ENCODE assay signal across 23 cellular contexts in the genomic region with DNA sequence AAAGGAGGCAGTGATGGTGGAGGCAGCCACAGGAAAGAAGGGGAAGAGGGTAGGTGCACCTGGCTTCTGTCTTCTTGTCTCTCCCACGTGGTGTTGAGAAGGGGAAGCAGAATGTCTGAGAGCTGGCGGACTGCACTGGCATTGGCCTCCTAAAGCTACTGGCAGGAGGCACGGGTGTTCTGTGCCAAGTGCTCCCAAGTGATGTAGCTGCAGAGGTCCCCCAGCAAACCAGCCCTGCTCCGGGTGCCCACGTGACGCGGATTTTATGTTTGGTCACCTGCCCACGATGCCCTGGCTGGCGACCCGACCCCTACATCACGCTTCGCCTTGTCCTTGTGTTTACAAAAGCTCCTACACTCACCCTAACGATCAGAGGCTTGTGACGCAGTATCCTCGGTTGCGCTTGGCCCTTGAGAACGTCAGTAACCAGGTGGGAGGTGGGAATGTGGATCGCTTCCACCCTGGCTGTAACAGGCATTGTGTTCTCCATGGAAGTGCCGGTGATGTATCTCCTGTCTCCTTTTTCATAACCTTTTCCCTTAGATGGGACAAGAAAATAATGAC. TPM values are rescaled to one million over a fixed set of nuclear protein-coding genes. Genes with fewer than 3 reads are reported as not detected.
DNase-seq lines count a peak whose midpoint lies in the region; ATAC-seq and TF ChIP-seq lines count a peak whose summit lies in the region.
"Had no signal": no experiment of that assay in that cellular context is flagged by ENCODE, and none has a peak within 500 bp of the region (broad histone marks: within the 10 kb centered on the region; RNA-seq: fewer than 3 reads in every experiment).

No MANE protein-coding gene starts in this region.

- no peak overlapping the region for H2BK15ac ChIP-seq in H9 (ENCODE audit: low read depth, low read length)

- no peak overlapping the region for H2AFZ ChIP-seq in H9 (ENCODE audit: low read length)

- peaks cover 11% of the 10 kb centered on the region for H3K9me3 Mint-ChIP-seq in activated CD4-positive, alpha-beta T cell treated with anti-CD3 and anti-CD28 coated beads, Interleukin-2, amount 10 ng/mL, durations not matched to agents 24 days and 14 days
- H3K9me3 Mint-ChIP-seq in activated CD4-positive, alpha-beta T cell treated with anti-CD3 and anti-CD28 coated beads, Interleukin-2, amount 10 ng/mL, durations not matched to agents 7 days and 5 days, result no peaks in the 10 kb centered on the region
- H3K9me3 Mint-ChIP-seq in H9 (peaks cover 0 to 3% of the 10 kb centered on the region in 2 experiments; a peak in 1 of 5 replicates), endothelial cell (ENCODE audit: unreplicated experiment) (no peaks in the 10 kb centered on the region), nephron progenitor cell (peaks cover 6% of the 10 kb centered on the region)
- H3K9me3 Mint-ChIP-seq: CD4-positive, alpha-beta memory T cell; HFFc6 had no signal

- H3K18ac ChIP-seq in H9 (ENCODE audit: insufficient read length, low read depth, low read length), result no peak overlapping the region

- no peak overlapping the region for H4K5ac ChIP-seq in H9 (ENCODE audit: insufficient read length, low read depth, low read length)

- no peaks in the 10 kb centered on the region for H3K79me2 ChIP-seq in H9 (ENCODE audit: insufficient read depth, low read length)

- H2BK12ac ChIP-seq in H9 (ENCODE audit: insufficient read length, low read depth, low read length), result no peak overlapping the region

- no peaks in the 10 kb centered on the region for H3K23me2 ChIP-seq in H9 (ENCODE audit: insufficient read length, low read depth, low read length, poor library complexity, severe bottlenecking)

- H4K20me1 ChIP-seq in H9 (ENCODE audit: control insufficient read depth, insufficient read depth, insufficient read length), result no peaks in the 10 kb centered on the region

- H3K56ac ChIP-seq in H9 (ENCODE audit: insufficient read length, low read depth, low read length), result no peak overlapping the region

- no peak overlapping the region for H2BK120ac ChIP-seq in H9 (ENCODE audit: low read depth, low read length, poor library complexity, severe bottlenecking)

- no peaks in the 10 kb centered on the region for H3K9me3 ChIP-seq in H9 (ENCODE audit: control insufficient read depth, low read depth, low read length)

- no peaks in the 10 kb centered on the region for H3K79me1 ChIP-seq in H9 (ENCODE audit: insufficient read depth, low read depth, low read length, poor library complexity, severe bottlenecking)

- no peak overlapping the region for H2BK20ac ChIP-seq in H9 (ENCODE audit: low read depth, low read length, poor library complexity, severe bottlenecking)

- H3K4me1 ChIP-seq in H9 (ENCODE audit: insufficient read depth, low read length), result no peaks in the 10 kb centered on the region

- H2BK5ac ChIP-seq in H9 (ENCODE audit: insufficient read length, low read length), result no peak overlapping the region

- POLR2A ChIA-PET in activated CD4-positive, alpha-beta T cell treated with anti-CD3 and anti-CD28 coated beads, Interleukin-2, amount 10 ng/mL, durations not matched to agents 7 days and 5 days (lab: Charles Lee), result no interaction called here

- ATAC-seq in HG03354 (IDR thresholded peaks at IDR 0.05; ENCODE audit: poor library complexity, severe bottlenecking, unreplicated experiment), result no peak
- ATAC-seq: HepG2 had no signal

- no peak for DNase-seq in activated CD4-positive, alpha-beta T cell treated with anti-CD3 and anti-CD28 coated beads, Interleukin-2, amount 10 ng/mL, durations not matched to agents 24 days and 14 days
- DNase-seq in activated CD4-positive, alpha-beta T cell treated with anti-CD3 and anti-CD28 coated beads, Interleukin-2, amount 10 ng/mL, durations not matched to agents 7 days and 5 days, result no peak
- no peak for DNase-seq in H9
- DNase-seq in endothelial cell (ENCODE audit: low spot score), result no peak
- DNase-seq in nephron progenitor cell, result no peak
- DNase-seq in posterior vena cava (ENCODE audit: low spot score), result no peak
- DNase-seq in stimulated activated CD4-positive, alpha-beta T cell treated with anti-CD3 and anti-CD28 coated beads, Interleukin-15, amount 100 ng/mL, for 24 hours, result no peak
- DNase-seq: Calu3; CD4-positive, alpha-beta memory T cell; DMS53; HFFc6; KBM-7; MV-4-11; NCI-H1694 treated with DMSO at 0.1 percent for 48 hours; NCI-H510A; NCI-H748 treated with DMSO at 0.1 percent for 48 hours; NK-92 treated with Interleukin-12 subunit alpha and Interleukin-12 subunit beta, amount 100 ng/mL, for 24 hours; SHP77 treated with DMSO at 0.1 percent for 48 hours had no signal

- intact Hi-C loops in activated CD4-positive, alpha-beta T cell treated with anti-CD3 and anti-CD28 coated beads, Interleukin-2, amount 10 ng/mL, durations not matched to agents 24 days and 14 days (cut with micrococcal nuclease), result no loop called here
- intact Hi-C loops in posterior vena cava (cut with DNase I), result no loop called here

- no peak overlapping the region for H3K23ac ChIP-seq in H9 (ENCODE audit: insufficient read length, low read depth, low read length)

- no peak overlapping the region for H3T11ph ChIP-seq in H9 (ENCODE audit: low read length)

- CTCF ChIA-PET in activated CD4-positive, alpha-beta T cell treated with anti-CD3 and anti-CD28 coated beads, Interleukin-2, amount 10 ng/mL, durations not matched to agents 7 days and 5 days (lab: Charles Lee), result no interaction called here

- H3K27ac Mint-ChIP-seq in activated CD4-positive, alpha-beta T cell treated with anti-CD3 and anti-CD28 coated beads, Interleukin-2, amount 10 ng/mL, durations not matched to agents 24 days and 14 days, result peak overlapping the region; percentile 26
- no peak overlapping the region for H3K27ac Mint-ChIP-seq in activated CD4-positive, alpha-beta T cell treated with anti-CD3 and anti-CD28 coated beads, Interleukin-2, amount 10 ng/mL, durations not matched to agents 7 days and 5 days
- H3K27ac Mint-ChIP-seq in H9 (peak overlapping the region in 2 of 3 experiments; percentile 12 to 81; a peak in 1 of 7 replicates), endothelial cell (ENCODE audit: unreplicated experiment) (no peak overlapping the region), nephron progenitor cell (peak overlapping the region; percentile 51)
- H3K27ac Mint-ChIP-seq: B cell, HFFc6 had no signal

- H3K4me2 ChIP-seq in H9 (ENCODE audit: insufficient read depth, insufficient read length, low read length), result no peak overlapping the region

- no peak overlapping the region for H3K4me3 Mint-ChIP-seq in activated CD4-positive, alpha-beta T cell treated with anti-CD3 and anti-CD28 coated beads, Interleukin-2, amount 10 ng/mL, durations not matched to agents 24 days and 14 days
- H3K4me3 Mint-ChIP-seq in activated CD4-positive, alpha-beta T cell treated with anti-CD3 and anti-CD28 coated beads, Interleukin-2, amount 10 ng/mL, durations not matched to agents 7 days and 5 days, result no peak overlapping the region
- H3K4me3 Mint-ChIP-seq in H9 (no peak overlapping the region), endothelial cell (ENCODE audit: unreplicated experiment) (peak overlapping the region; percentile 80), nephron progenitor cell (no peak overlapping the region)
- H3K4me3 Mint-ChIP-seq: B cell, HFFc6 had no signal

- peaks cover 12% of the 10 kb centered on the region for H3K4me1 Mint-ChIP-seq in activated CD4-positive, alpha-beta T cell treated with anti-CD3 and anti-CD28 coated beads, Interleukin-2, amount 10 ng/mL, durations not matched to agents 24 days and 14 days
- H3K4me1 Mint-ChIP-seq in activated CD4-positive, alpha-beta T cell treated with anti-CD3 and anti-CD28 coated beads, Interleukin-2, amount 10 ng/mL, durations not matched to agents 7 days and 5 days, result peaks cover 2% of the 10 kb centered on the region
- H3K4me1 Mint-ChIP-seq in H9, result no peaks in the 10 kb centered on the region
- H3K4me1 Mint-ChIP-seq in endothelial cell (ENCODE audit: unreplicated experiment), result no peaks in the 10 kb centered on the region
- H3K4me1 Mint-ChIP-seq in nephron progenitor cell, result peaks cover 10% of the 10 kb centered on the region
- H3K4me1 Mint-ChIP-seq: B cell had no signal

- no peak overlapping the region for H4K91ac ChIP-seq in H9 (ENCODE audit: insufficient read length, low read depth, low read length)

- no CpG with 5 or more reads among the region's 19 CpGs for WGBS in H9 (ENCODE audit: extremely low coverage, insufficient read length, low lambda C conversion rate)

- no peak overlapping the region for H3K4ac ChIP-seq in H9 (ENCODE audit: low read depth, low read length)

- no peaks in the 10 kb centered on the region for H3K27me3 ChIP-seq in H9 (ENCODE audit: insufficient read depth, low read length)

- TF ChIP-seq CTCF in H9 (conservative IDR thresholded peaks at IDR 0.05), result no peak
- no peak for TF ChIP-seq CTCF in endothelial cell (IDR thresholded peaks at IDR 0.05; ENCODE audit: unreplicated experiment)
- no peak for TF ChIP-seq CTCF in nephron progenitor cell (IDR thresholded peaks at IDR 0.05)

- no peak overlapping the region for H4K8ac ChIP-seq in H9 (replicated peaks; ENCODE audit: insufficient read length, low read depth, low read length)

- peaks cover 79% of the 10 kb centered on the region for H3K36me3 Mint-ChIP-seq in activated CD4-positive, alpha-beta T cell treated with anti-CD3 and anti-CD28 coated beads, Interleukin-2, amount 10 ng/mL, durations not matched to agents 24 days and 14 days (ENCODE audit: low read depth)
- peaks cover 73% of the 10 kb centered on the region for H3K36me3 Mint-ChIP-seq in activated CD4-positive, alpha-beta T cell treated with anti-CD3 and anti-CD28 coated beads, Interleukin-2, amount 10 ng/mL, durations not matched to agents 7 days and 5 days (ENCODE audit: low read depth)
- peaks cover 40 to 65% (median 55%) of the 10 kb centered on the region in 3 experiments for H3K36me3 Mint-ChIP-seq in H9 (ENCODE audit: insufficient read depth in 1 of 3, low read depth in 3 of 3)
- H3K36me3 Mint-ChIP-seq in endothelial cell (ENCODE audit: low read depth, unreplicated experiment), result peaks cover 64% of the 10 kb centered on the region
- H3K36me3 Mint-ChIP-seq in nephron progenitor cell (ENCODE audit: low read depth), result peaks cover 81% of the 10 kb centered on the region

- no peak overlapping the region for H3K14ac ChIP-seq in H9 (ENCODE audit: insufficient read depth, low read length)

- H2AK5ac ChIP-seq in H9 (ENCODE audit: insufficient read length, low read length), result no peak overlapping the region

- H3K27ac ChIP-seq in H9 (ENCODE audit: insufficient read length, low read depth, low read length), result no peak overlapping the region
- H3K27ac ChIP-seq: 22Rv1 had no signal

- H3K27me3 Mint-ChIP-seq in activated CD4-positive, alpha-beta T cell treated with anti-CD3 and anti-CD28 coated beads, Interleukin-2, amount 10 ng/mL, durations not matched to agents 24 days and 14 days, result no peaks in the 10 kb centered on the region
- H3K27me3 Mint-ChIP-seq in activated CD4-positive, alpha-beta T cell treated with anti-CD3 and anti-CD28 coated beads, Interleukin-2, amount 10 ng/mL, durations not matched to agents 7 days and 5 days, result no peaks in the 10 kb centered on the region
- H3K27me3 Mint-ChIP-seq in H9 (ENCODE audit: low read depth), result no peaks in the 10 kb centered on the region
- peaks cover 9% of the 10 kb centered on the region for H3K27me3 Mint-ChIP-seq in endothelial cell (ENCODE audit: unreplicated experiment)
- H3K27me3 Mint-ChIP-seq in nephron progenitor cell (ENCODE audit: low read depth, poor library complexity), result peaks cover 4% of the 10 kb centered on the region
- H3K27me3 Mint-ChIP-seq: B cell; CD4-positive, alpha-beta memory T cell had no signal

- no peak overlapping the region for H3K9ac ChIP-seq in H9 (ENCODE audit: extremely low read depth, insufficient read length, low read length)

RNA-seq across cellular contexts. Expression of gene XG, which starts 28.4 kb away (rescaled TPM):
- not detected in 2 replicates for total RNA-seq in activated CD4-positive, alpha-beta T cell treated with anti-CD3 and anti-CD28 coated beads, Interleukin-2, amount 10 ng/mL, durations not matched to agents 24 days and 14 days
- not detected for total RNA-seq in activated CD4-positive, alpha-beta T cell treated with anti-CD3 and anti-CD28 coated beads, Interleukin-2, amount 10 ng/mL, durations not matched to agents 7 days and 5 days
- 1.1 and 1.7 TPM in 2 replicates for total RNA-seq in H9 (2021)
- total RNA-seq in endothelial cell (ENCODE audit: unreplicated experiment), result 0.18 TPM
- total RNA-seq in posterior vena cava, result 1 to 10 TPM; 5.4 to 7.9 TPM
- total RNA-seq: B cell, Calu3, HepG2, OCI-LY7 had no signal

RNA-seq across cellular contexts. Expression of gene CD99, which starts 32.3 kb away (rescaled TPM):
- total RNA-seq in activated CD4-positive, alpha-beta T cell treated with anti-CD3 and anti-CD28 coated beads, Interleukin-2, amount 10 ng/mL, durations not matched to agents 24 days and 14 days, result 361 and 371 TPM in 2 replicates
- total RNA-seq in activated CD4-positive, alpha-beta T cell treated with anti-CD3 and anti-CD28 coated beads, Interleukin-2, amount 10 ng/mL, durations not matched to agents 7 days and 5 days, result 100 to 1,000 TPM; 261 to 314 TPM
- total RNA-seq in H9 (2021) (92.1 and 92.4 TPM in 2 replicates), endothelial cell (ENCODE audit: unreplicated experiment) (714 TPM), posterior vena cava (100 to 1,000 TPM; 298 to 369 TPM)

Comparison
In these comparisons a context has a peak if more than half of its experiments do, and no peak if none do; other contexts are left out.
1. H3K27ac Mint-ChIP-seq: peak in activated CD4-positive, alpha-beta T cell treated with anti-CD3 and anti-CD28 coated beads, Interleukin-2, amount 10 ng/mL, durations not matched to agents 24 days and 14 days (single experiment), H9 (2 of 3) and nephron progenitor cell (single experiment); none in activated CD4-positive, alpha-beta T cell treated with anti-CD3 and anti-CD28 coated beads, Interleukin-2, amount 10 ng/mL, durations not matched to agents 7 days and 5 days (single experiment) and endothelial cell (single experiment).